In the genomic region with DNA sequence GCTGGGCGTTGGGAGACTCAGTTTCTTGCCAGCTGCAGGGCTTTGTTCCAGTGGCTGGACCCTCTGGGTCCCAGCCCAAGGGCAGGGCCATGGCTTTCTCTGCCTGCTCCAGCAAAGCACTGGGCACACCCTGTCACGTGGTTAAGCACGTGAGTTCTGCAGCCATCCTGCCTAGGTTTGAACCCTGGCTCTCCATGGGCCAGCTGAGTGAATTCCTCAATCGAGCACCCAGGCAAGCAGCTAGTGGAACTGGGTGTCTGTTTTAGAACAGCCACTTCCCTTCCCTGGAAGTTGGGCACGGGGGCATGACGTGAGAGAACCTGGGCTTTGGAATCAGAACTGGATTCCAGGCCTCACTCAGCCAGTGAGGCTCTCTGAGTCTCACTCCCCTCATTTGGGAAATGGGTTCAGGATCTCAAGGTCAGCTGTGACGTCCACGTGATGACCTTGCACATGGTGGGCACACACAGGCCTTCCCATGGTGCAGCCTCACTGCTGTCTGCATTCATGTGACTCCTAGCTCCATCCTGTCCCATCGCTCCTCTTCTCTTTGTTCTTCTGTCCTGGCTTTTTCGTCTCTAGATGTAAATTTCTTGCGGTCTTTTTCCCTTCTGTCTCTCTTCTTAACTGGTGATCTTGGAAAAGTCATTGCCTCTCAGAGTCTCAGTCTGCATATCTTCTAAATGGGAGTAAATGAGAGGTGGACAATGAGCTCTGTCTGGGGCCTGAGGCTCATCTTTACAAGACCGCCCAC, we compare ENCODE assay signal across 1 cellular context.
A peak's percentile ranks its signal among the peaks of the same experiment; 100 is the strongest.
TF ChIP-seq lines count a peak whose summit lies in the region.

No MANE protein-coding gene starts in this region.

TF ChIP-seq in HepG2, 621 proteins besides CTCF, POLR2A, EP300 and RAD21 (continued from another document and continues in another):
- TF ChIP-seq, protein P1, sequence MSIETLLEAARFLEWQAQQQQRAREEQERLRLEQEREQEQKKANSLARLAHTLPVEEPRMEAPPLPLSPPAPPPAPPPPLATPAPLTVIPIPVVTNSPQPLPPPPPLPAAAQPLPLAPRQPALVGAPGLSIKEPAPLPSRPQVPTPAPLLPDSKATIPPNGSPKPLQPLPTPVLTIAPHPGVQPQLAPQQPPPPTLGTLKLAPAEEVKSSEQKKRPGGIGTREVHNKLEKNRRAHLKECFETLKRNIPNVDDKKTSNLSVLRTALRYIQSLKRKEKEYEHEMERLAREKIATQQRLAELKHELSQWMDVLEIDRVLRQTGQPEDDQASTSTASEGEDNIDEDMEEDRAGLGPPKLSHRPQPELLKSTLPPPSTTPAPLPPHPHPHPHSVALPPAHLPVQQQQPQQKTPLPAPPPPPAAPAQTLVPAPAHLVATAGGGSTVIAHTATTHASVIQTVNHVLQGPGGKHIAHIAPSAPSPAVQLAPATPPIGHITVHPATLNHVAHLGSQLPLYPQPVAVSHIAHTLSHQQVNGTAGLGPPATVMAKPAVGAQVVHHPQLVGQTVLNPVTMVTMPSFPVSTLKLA (IDR thresholded peaks at IDR 0.05): peak; percentile 94
- TF ChIP-seq ZNF616 (CRISPR knock-in tag; IDR thresholded peaks at IDR 0.05; ENCODE audit: low read depth): 0 out of 2 replicates have a peak, but pooled peaks have one; percentile 20
- TF ChIP-seq ARHGAP35 (CRISPR knock-in tag; IDR thresholded peaks at IDR 0.05; ENCODE audit: borderline replicate concordance): no peak; the same call in none of the 2 replicates
- TF ChIP-seq ZNF180 (CRISPR knock-in tag; IDR thresholded peaks at IDR 0.05; ENCODE audit: borderline replicate concordance, low read depth): no peak
- TF ChIP-seq PLRG1 (conservative IDR thresholded peaks at IDR 0.05): no peak
- 0 out of 2 replicates have a peak, but pooled peaks have one; percentile 6 for TF ChIP-seq ZNF484 (CRISPR knock-in tag; IDR thresholded peaks at IDR 0.05; ENCODE audit: borderline replicate concordance, low read depth)
- no peak for TF ChIP-seq ZNF343 (CRISPR knock-in tag; IDR thresholded peaks at IDR 0.05)
- peak; percentile 55; the same call in 1 of the 2 replicates for TF ChIP-seq ZKSCAN8 (CRISPR knock-in tag; IDR thresholded peaks at IDR 0.05; ENCODE audit: borderline replicate concordance)
- TF ChIP-seq SOX13 (IDR thresholded peaks at IDR 0.05): no peak
- peak in 1 of 2 experiments; percentile 36; a peak in 1 of 4 replicates for TF ChIP-seq SOX13 (CRISPR knock-in tag; conservative IDR thresholded peaks at IDR 0.05 in 1 of 2, IDR thresholded peaks at IDR 0.05 in 1 of 2)
- no peak for TF ChIP-seq TCF12 (IDR thresholded peaks at IDR 0.05)
- no peak for TF ChIP-seq TCF12 (CRISPR knock-in tag; IDR thresholded peaks at IDR 0.05)
- TF ChIP-seq, protein P2, sequence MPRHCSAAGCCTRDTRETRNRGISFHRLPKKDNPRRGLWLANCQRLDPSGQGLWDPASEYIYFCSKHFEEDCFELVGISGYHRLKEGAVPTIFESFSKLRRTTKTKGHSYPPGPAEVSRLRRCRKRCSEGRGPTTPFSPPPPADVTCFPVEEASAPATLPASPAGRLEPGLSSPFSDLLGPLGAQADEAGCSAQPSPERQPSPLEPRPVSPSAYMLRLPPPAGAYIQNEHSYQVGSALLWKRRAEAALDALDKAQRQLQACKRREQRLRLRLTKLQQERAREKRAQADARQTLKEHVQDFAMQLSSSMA (CRISPR knock-in tag; IDR thresholded peaks at IDR 0.05): peak; percentile 4
- TF ChIP-seq ZSCAN29 (CRISPR knock-in tag; conservative IDR thresholded peaks at IDR 0.05): no peak
- TF ChIP-seq, protein P3, sequence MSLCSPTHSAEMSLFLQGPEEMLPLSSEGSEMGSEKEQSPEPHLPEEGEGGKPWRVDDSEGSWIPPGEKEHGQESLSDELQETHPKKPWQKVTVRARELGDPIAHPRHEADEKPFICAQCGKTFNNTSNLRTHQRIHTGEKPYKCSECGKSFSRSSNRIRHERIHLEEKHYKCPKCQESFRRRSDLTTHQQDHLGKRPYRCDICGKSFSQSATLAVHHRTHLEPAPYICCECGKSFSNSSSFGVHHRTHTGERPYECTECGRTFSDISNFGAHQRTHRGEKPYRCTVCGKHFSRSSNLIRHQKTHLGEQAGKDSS (CRISPR knock-in tag; IDR thresholded peaks at IDR 0.05; ENCODE audit: borderline replicate concordance, low read depth): peak; percentile 66; the same call in 1 of the 2 replicates
- TF ChIP-seq ATAD3A (CRISPR knock-in tag; IDR thresholded peaks at IDR 0.05): peak; percentile 20; the same call in 1 of the 2 replicates
- no peak for TF ChIP-seq ZNF337 (CRISPR knock-in tag; IDR thresholded peaks at IDR 0.05; ENCODE audit: borderline replicate concordance, low read depth)
- TF ChIP-seq EHMT2 (IDR thresholded peaks at IDR 0.05; ENCODE audit: borderline replicate concordance, low read depth, low read length): no peak
- peak; percentile 59 for TF ChIP-seq MED1 (CRISPR knock-in tag; IDR thresholded peaks at IDR 0.05)
- TF ChIP-seq PHF5A (CRISPR knock-in tag; IDR thresholded peaks at IDR 0.05; ENCODE audit: low read depth, unreplicated experiment): no peak
- no peak for TF ChIP-seq ZNF234 (CRISPR knock-in tag; conservative IDR thresholded peaks at IDR 0.05)
- TF ChIP-seq ZNF747 (CRISPR knock-in tag; IDR thresholded peaks at IDR 0.05; ENCODE audit: borderline replicate concordance): no peak
- no peak for TF ChIP-seq SRY (CRISPR knock-in tag; IDR thresholded peaks at IDR 0.05)
- TF ChIP-seq BORCS8-MEF2B (CRISPR knock-in tag; IDR thresholded peaks at IDR 0.05): no peak; the same call in 1 of the 2 replicates
- TF ChIP-seq, protein P4, sequence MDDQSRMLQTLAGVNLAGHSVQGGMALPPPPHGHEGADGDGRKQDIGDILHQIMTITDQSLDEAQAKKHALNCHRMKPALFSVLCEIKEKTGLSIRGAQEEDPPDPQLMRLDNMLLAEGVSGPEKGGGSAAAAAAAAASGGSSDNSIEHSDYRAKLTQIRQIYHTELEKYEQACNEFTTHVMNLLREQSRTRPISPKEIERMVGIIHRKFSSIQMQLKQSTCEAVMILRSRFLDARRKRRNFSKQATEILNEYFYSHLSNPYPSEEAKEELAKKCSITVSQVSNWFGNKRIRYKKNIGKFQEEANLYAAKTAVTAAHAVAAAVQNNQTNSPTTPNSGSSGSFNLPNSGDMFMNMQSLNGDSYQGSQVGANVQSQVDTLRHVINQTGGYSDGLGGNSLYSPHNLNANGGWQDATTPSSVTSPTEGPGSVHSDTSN (CRISPR knock-in tag; IDR thresholded peaks at IDR 0.05; ENCODE audit: borderline replicate concordance): no peak
- TF ChIP-seq ZNF207 (IDR thresholded peaks at IDR 0.05; ENCODE audit: borderline replicate concordance): no peak
- TF ChIP-seq, protein P5, sequence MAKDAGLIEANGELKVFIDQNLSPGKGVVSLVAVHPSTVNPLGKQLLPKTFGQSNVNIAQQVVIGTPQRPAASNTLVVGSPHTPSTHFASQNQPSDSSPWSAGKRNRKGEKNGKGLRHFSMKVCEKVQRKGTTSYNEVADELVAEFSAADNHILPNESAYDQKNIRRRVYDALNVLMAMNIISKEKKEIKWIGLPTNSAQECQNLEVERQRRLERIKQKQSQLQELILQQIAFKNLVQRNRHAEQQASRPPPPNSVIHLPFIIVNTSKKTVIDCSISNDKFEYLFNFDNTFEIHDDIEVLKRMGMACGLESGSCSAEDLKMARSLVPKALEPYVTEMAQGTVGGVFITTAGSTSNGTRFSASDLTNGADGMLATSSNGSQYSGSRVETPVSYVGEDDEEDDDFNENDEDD (CRISPR knock-in tag; IDR thresholded peaks at IDR 0.05; ENCODE audit: borderline replicate concordance): peak; percentile 53
- no peak for TF ChIP-seq ZNF564 (CRISPR knock-in tag; IDR thresholded peaks at IDR 0.05)
- TF ChIP-seq ARNT2 (CRISPR knock-in tag; IDR thresholded peaks at IDR 0.05; ENCODE audit: low read depth): 0 out of 2 replicates have a peak, but pooled peaks have one; percentile 15
- TF ChIP-seq, protein P6, sequence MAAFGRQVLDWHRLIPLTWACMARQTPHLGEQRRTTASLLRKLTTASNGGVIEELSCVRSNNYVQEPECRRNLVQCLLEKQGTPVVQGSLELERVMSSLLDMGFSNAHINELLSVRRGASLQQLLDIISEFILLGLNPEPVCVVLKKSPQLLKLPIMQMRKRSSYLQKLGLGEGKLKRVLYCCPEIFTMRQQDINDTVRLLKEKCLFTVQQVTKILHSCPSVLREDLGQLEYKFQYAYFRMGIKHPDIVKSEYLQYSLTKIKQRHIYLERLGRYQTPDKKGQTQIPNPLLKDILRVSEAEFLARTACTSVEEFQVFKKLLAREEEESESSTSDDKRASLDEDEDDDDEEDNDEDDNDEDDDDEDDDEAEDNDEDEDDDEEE (CRISPR knock-in tag; IDR thresholded peaks at IDR 0.05): peak; percentile 44; the same call in 1 of the 2 replicates
- no peak for TF ChIP-seq ZNF468 (CRISPR knock-in tag; IDR thresholded peaks at IDR 0.05)
- TF ChIP-seq IRF2 (CRISPR knock-in tag; IDR thresholded peaks at IDR 0.05): peak; percentile 68
- TF ChIP-seq NCOA2 (CRISPR knock-in tag; IDR thresholded peaks at IDR 0.05): peak; percentile 54
- TF ChIP-seq PHF8 (CRISPR knock-in tag; IDR thresholded peaks at IDR 0.05): peak; percentile 33; the same call in 1 of the 2 replicates
- TF ChIP-seq KDM5B (CRISPR knock-in tag; IDR thresholded peaks at IDR 0.05; ENCODE audit: borderline replicate concordance): peak; percentile 63; the same call in 1 of the 2 replicates
- TF ChIP-seq, protein P7, sequence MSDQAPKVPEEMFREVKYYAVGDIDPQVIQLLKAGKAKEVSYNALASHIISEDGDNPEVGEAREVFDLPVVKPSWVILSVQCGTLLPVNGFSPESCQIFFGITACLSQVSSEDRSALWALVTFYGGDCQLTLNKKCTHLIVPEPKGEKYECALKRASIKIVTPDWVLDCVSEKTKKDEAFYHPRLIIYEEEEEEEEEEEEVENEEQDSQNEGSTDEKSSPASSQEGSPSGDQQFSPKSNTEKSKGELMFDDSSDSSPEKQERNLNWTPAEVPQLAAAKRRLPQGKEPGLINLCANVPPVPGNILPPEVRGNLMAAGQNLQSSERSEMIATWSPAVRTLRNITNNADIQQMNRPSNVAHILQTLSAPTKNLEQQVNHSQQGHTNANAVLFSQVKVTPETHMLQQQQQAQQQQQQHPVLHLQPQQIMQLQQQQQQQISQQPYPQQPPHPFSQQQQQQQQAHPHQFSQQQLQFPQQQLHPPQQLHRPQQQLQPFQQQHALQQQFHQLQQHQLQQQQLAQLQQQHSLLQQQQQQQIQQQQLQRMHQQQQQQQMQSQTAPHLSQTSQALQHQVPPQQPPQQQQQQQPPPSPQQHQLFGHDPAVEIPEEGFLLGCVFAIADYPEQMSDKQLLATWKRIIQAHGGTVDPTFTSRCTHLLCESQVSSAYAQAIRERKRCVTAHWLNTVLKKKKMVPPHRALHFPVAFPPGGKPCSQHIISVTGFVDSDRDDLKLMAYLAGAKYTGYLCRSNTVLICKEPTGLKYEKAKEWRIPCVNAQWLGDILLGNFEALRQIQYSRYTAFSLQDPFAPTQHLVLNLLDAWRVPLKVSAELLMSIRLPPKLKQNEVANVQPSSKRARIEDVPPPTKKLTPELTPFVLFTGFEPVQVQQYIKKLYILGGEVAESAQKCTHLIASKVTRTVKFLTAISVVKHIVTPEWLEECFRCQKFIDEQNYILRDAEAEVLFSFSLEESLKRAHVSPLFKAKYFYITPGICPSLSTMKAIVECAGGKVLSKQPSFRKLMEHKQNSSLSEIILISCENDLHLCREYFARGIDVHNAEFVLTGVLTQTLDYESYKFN (CRISPR knock-in tag; conservative IDR thresholded peaks at IDR 0.05): no peak
- TF ChIP-seq, protein P8, sequence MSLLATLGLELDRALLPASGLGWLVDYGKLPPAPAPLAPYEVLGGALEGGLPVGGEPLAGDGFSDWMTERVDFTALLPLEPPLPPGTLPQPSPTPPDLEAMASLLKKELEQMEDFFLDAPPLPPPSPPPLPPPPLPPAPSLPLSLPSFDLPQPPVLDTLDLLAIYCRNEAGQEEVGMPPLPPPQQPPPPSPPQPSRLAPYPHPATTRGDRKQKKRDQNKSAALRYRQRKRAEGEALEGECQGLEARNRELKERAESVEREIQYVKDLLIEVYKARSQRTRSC (CRISPR knock-in tag; IDR thresholded peaks at IDR 0.05; ENCODE audit: low read depth): no peak
- TF ChIP-seq RXRA (CRISPR knock-in tag; IDR thresholded peaks at IDR 0.05): no peak; the same call in 1 of the 2 replicates
- TF ChIP-seq ZBTB7B (CRISPR knock-in tag; IDR thresholded peaks at IDR 0.05): 0 out of 2 replicates have a peak, but pooled peaks have one; percentile 46
- TF ChIP-seq, protein P9, sequence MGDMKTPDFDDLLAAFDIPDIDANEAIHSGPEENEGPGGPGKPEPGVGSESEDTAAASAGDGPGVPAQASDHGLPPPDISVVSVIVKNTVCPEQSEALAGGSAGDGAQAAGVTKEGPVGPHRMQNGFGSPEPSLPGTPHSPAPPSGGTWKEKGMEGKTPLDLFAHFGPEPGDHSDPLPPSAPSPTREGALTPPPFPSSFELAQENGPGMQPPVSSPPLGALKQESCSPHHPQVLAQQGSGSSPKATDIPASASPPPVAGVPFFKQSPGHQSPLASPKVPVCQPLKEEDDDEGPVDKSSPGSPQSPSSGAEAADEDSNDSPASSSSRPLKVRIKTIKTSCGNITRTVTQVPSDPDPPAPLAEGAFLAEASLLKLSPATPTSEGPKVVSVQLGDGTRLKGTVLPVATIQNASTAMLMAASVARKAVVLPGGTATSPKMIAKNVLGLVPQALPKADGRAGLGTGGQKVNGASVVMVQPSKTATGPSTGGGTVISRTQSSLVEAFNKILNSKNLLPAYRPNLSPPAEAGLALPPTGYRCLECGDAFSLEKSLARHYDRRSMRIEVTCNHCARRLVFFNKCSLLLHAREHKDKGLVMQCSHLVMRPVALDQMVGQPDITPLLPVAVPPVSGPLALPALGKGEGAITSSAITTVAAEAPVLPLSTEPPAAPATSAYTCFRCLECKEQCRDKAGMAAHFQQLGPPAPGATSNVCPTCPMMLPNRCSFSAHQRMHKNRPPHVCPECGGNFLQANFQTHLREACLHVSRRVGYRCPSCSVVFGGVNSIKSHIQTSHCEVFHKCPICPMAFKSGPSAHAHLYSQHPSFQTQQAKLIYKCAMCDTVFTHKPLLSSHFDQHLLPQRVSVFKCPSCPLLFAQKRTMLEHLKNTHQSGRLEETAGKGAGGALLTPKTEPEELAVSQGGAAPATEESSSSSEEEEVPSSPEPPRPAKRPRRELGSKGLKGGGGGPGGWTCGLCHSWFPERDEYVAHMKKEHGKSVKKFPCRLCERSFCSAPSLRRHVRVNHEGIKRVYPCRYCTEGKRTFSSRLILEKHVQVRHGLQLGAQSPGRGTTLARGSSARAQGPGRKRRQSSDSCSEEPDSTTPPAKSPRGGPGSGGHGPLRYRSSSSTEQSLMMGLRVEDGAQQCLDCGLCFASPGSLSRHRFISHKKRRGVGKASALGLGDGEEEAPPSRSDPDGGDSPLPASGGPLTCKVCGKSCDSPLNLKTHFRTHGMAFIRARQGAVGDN (CRISPR knock-in tag; IDR thresholded peaks at IDR 0.05): peak; percentile 57; the same call in 1 of the 2 replicates
- no peak for TF ChIP-seq SRSF4 (IDR thresholded peaks at IDR 0.05; ENCODE audit: low read depth, low read length, poor library complexity, severe bottlenecking)
- TF ChIP-seq FOSL2 (CRISPR knock-in tag; IDR thresholded peaks at IDR 0.05): peak; percentile 36; the same call in 1 of the 2 replicates
- no peak for TF ChIP-seq ZSCAN25 (CRISPR knock-in tag; IDR thresholded peaks at IDR 0.05)
- TF ChIP-seq CCDC6 (CRISPR knock-in tag; IDR thresholded peaks at IDR 0.05): no peak
